ENCODE assay signal across 3 cellular contexts in genomic region chr7:76476742-76477474, GRCh38. TPM values are rescaled to one million over a fixed set of nuclear protein-coding genes. Genes with fewer than 3 reads are reported as not detected.
"Had no signal": no experiment of that assay in that cellular context is flagged by ENCODE, and none has a peak within 500 bp of the region (broad histone marks: within the 10 kb centered on the region; RNA-seq: fewer than 3 reads in every experiment).

No MANE protein-coding gene starts in this region.

RNA-seq across cellular contexts. Expression of gene UPK3B, which starts 33.4 kb away (rescaled TPM):
- total RNA-seq: HepG2, HT1080, IMR-90 had no signal
- polyA plus RNA-seq: HepG2 had no signal

RNA-seq across cellular contexts. Expression of gene ZP3, which starts 52.2 kb away (rescaled TPM):
- total RNA-seq: HepG2 had no signal
- polyA plus RNA-seq: HepG2 had no signal
